Comparison of ENCODE assay signal across 3 cellular contexts in genomic region chr4:34183916-34184315, GRCh38.
TF ChIP-seq lines count a peak whose summit lies in the region.

No MANE protein-coding gene starts in this region.

TF ChIP-seq in A549, 52 proteins besides CTCF, POLR2A, EP300 and RAD21:
- TF ChIP-seq REST (IDR thresholded peaks at IDR 0.05) (no peak), ELK1 (IDR thresholded peaks at IDR 0.05; ENCODE audit: low read depth, low read length) (no peak), TFCP2L1 (CRISPR knock-in tag; IDR thresholded peaks at IDR 0.05) (no peak), PHF8 (IDR thresholded peaks at IDR 0.05; ENCODE audit: borderline replicate concordance, low read depth) (no peak), CHD2 (IDR thresholded peaks at IDR 0.05; ENCODE audit: low read length, partially characterized antibody) (no peak), SREBF2 (IDR thresholded peaks at IDR 0.05) (no peak), HOXB13 (CRISPR knock-in tag; IDR thresholded peaks at IDR 0.05; ENCODE audit: low read depth) (no peak), BHLHE40 (IDR thresholded peaks at IDR 0.05; ENCODE audit: low read depth, low read length) (no peak), CEBPB (IDR thresholded peaks at IDR 0.05) (no peak), TP53 (CRISPR knock-in tag; IDR thresholded peaks at IDR 0.05) (no peak), EHF (CRISPR knock-in tag; IDR thresholded peaks at IDR 0.05) (no peak), FOSL2 (IDR thresholded peaks at IDR 0.05) (no peak), FOSL2 (CRISPR knock-in tag; IDR thresholded peaks at IDR 0.05) (no peak), EHMT2 (IDR thresholded peaks at IDR 0.05; ENCODE audit: low read depth) (no peak), RCOR1 (IDR thresholded peaks at IDR 0.05; ENCODE audit: low read depth, low read length) (no peak), GATA3 (IDR thresholded peaks at IDR 0.05; ENCODE audit: borderline replicate concordance) (no peak), CBX8 (IDR thresholded peaks at IDR 0.05) (no peak), CHD4 (IDR thresholded peaks at IDR 0.05; ENCODE audit: borderline replicate concordance) (no peak)

TF ChIP-seq in IMR-90, 13 proteins besides CTCF, POLR2A, EP300 and RAD21:
- TF ChIP-seq NFE2L2 (IDR thresholded peaks at IDR 0.05; ENCODE audit: low read depth, low read length) (no peak), CHD1 (IDR thresholded peaks at IDR 0.05; ENCODE audit: low read depth, low read length) (no peak), ELK1 (IDR thresholded peaks at IDR 0.05; ENCODE audit: borderline replicate concordance, low read depth, low read length) (no peak), MAFK (IDR thresholded peaks at IDR 0.05; ENCODE audit: low read depth, low read length) (no peak), RCOR1 (IDR thresholded peaks at IDR 0.05; ENCODE audit: insufficient replicate concordance, low read length) (no peak), BHLHE40 (IDR thresholded peaks at IDR 0.05; ENCODE audit: low read depth, low read length) (no peak), MXI1 (IDR thresholded peaks at IDR 0.05; ENCODE audit: borderline replicate concordance, low read depth, low read length) (no peak), SMC3 (IDR thresholded peaks at IDR 0.05; ENCODE audit: low read depth, low read length) (no peak), FOS (IDR thresholded peaks at IDR 0.05; ENCODE audit: low read depth, low read length) (no peak), CEBPB (IDR thresholded peaks at IDR 0.05; ENCODE audit: low read depth, low read length) (no peak), RFX5 (IDR thresholded peaks at IDR 0.05; ENCODE audit: low read depth, low read length) (no peak), MAZ (IDR thresholded peaks at IDR 0.05; ENCODE audit: borderline replicate concordance, low read depth, low read length) (no peak)
- TF ChIP-seq, protein P1, sequence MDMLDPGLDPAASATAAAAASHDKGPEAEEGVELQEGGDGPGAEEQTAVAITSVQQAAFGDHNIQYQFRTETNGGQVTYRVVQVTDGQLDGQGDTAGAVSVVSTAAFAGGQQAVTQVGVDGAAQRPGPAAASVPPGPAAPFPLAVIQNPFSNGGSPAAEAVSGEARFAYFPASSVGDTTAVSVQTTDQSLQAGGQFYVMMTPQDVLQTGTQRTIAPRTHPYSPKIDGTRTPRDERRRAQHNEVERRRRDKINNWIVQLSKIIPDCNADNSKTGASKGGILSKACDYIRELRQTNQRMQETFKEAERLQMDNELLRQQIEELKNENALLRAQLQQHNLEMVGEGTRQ (IDR thresholded peaks at IDR 0.05; ENCODE audit: low read depth, low read length) = no peak

TF ChIP-seq in H1, 55 proteins besides CTCF, POLR2A, EP300 and RAD21:
- TF ChIP-seq CBX8 (IDR thresholded peaks at IDR 0.05; ENCODE audit: borderline replicate concordance, low read depth, low read length) (no peak), SUZ12 (IDR thresholded peaks at IDR 0.05; ENCODE audit: low read length) (no peak), TAF1 (IDR thresholded peaks at IDR 0.05; ENCODE audit: low read depth, low read length) (no peak)
